22 cellular contexts compared by ENCODE assay signal in the genomic region with DNA sequence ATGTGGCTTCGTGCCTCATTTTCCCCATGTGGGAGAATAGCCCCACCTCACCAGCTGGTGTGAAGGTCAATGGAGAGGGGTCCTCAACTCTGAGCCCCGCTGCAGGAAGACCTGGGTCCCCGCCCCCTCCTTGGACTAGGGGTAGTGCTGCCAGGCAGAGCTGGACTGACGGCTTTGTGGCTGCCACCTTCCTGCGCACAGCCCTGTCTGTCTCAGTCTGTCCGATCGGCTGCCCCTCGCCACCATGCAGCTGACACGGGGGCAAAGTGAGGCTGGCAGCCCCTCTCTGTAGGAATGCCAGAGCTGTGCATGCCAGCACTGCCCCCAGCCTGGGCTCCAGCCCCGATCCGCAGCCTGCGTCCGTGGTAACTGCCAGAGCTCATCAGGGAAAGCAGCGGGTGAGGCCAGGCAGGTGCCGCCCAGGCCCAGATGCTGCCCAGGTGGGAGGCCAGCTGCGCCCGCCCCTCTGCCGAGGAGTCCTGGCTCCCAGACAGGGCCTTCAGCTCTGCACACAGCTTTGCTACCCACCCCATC. TPM values are rescaled to one million over a fixed set of nuclear protein-coding genes. Genes with fewer than 3 reads are reported as not detected.
DNase-seq lines count a peak whose midpoint lies in the region; FAIRE-seq and TF ChIP-seq lines count a peak whose summit lies in the region.
"Had no signal": no experiment of that assay in that cellular context is flagged by ENCODE, and none has a peak within 500 bp of the region (broad histone marks: within the 10 kb centered on the region; RNA-seq: fewer than 3 reads in every experiment).

No MANE protein-coding gene starts in this region.

- no peaks in the 10 kb centered on the region for H3K79me1 ChIP-seq in H1 (ENCODE audit: low read depth, low read length)

- H2BK12ac ChIP-seq in H1 (ENCODE audit: low read depth, low read length), result no peak overlapping the region

- no peak overlapping the region for H3K56ac ChIP-seq in H1 (replicated peaks; ENCODE audit: insufficient read length, low read depth, low read length)

- no peak for FAIRE-seq in H1 (lab: Jason Lieb, UNC)
- FAIRE-seq: A204.1, GM19239 had no signal

- H3K9me3 Mint-ChIP-seq in Caco-2 (ENCODE audit: unreplicated experiment), result no peaks in the 10 kb centered on the region

- H3K27ac ChIP-seq in H1 (ENCODE audit: low read depth, low read length), result no peak overlapping the region
- H3K27ac ChIP-seq: C4-2B, KMS-11, PC-9, RWPE1, SK-N-MC had no signal

- H3K23ac ChIP-seq in H1 (ENCODE audit: insufficient read length), result no peak overlapping the region

- H3K9ac ChIP-seq in H1 (replicated peaks in 1 of 4; ENCODE audit: extremely low read depth in 1 of 4, low read depth in 3 of 4, low read length in 3 of 4), result no peak overlapping the region
- H3K9ac ChIP-seq: KMS-11 had no signal

- H4K5ac ChIP-seq in H1 (ENCODE audit: insufficient read length, low read depth, low read length), result no peak overlapping the region

- WGBS in H1 (ENCODE audit: extremely low coverage in 1 of 2, insufficient coverage in 1 of 2, insufficient read length in 1 of 2, insufficient replicate concordance in 2 of 2, low coverage in 1 of 2, low lambda C conversion rate in 2 of 2, missing lambda C conversion rate in 1 of 2), 2 experiments, result 95% methylated on average over 16 of the region's 18 CpGs; no CpG with 5 or more reads in 1 of the 2 experiments

- no peaks in the 10 kb centered on the region for H3K79me2 ChIP-seq in H1 (ENCODE audit: control insufficient read depth in 1 of 2, insufficient read depth in 2 of 2, low read length in 2 of 2)

- H3K4me1 ChIP-seq in H1 (replicated peaks in 1 of 4; ENCODE audit: control insufficient read depth in 3 of 4, insufficient read depth in 4 of 4, low read length in 3 of 4), result peaks cover 0 to 11% (median 5%) of the 10 kb centered on the region in 4 experiments; a peak in 6 of 7 replicates
- H3K4me1 ChIP-seq in Caco-2, result no peaks in the 10 kb centered on the region

- no peak overlapping the region for H3K4me2 ChIP-seq in H1 (ENCODE audit: insufficient read depth in 1 of 2, low read depth in 2 of 2, low read length in 2 of 2)
- H3K4me2 ChIP-seq: KMS-11, PC-9 had no signal

- intact Hi-C loops in Caco-2 (cut with micrococcal nuclease; ENCODE audit: unreplicated experiment), result no loop called here

- no peak for TF ChIP-seq CTCF in H1 (IDR thresholded peaks at IDR 0.05; ENCODE audit: control extremely low read depth in 1 of 3, insufficient read depth in 1 of 3, low read depth in 1 of 3, low read length in 3 of 3)
- TF ChIP-seq CTCF in Caco-2 (IDR thresholded peaks at IDR 0.05; ENCODE audit: insufficient read depth in 1 of 2, low read depth in 1 of 2, low read length in 1 of 2, severe bottlenecking in 1 of 2, unreplicated experiment in 1 of 2), result no peak

- H2AFZ ChIP-seq in H1 (ENCODE audit: low read length), result no peak overlapping the region
- H2AFZ ChIP-seq: PC-9 had no signal

- no peak overlapping the region for H3K14ac ChIP-seq in H1 (ENCODE audit: insufficient read length)

- peak; percentile 42 for DNase-seq in NCI-H1694 treated with DMSO at 0.1 percent for 48 hours (lab: John Stamatoyannopoulos, UW)
- no peak for DNase-seq in NCI-H1694 (lab: John Stamatoyannopoulos, UW)
- peak; percentile 79 for DNase-seq in NCI-H2171 treated with DMSO at 0.1 percent for 48 hours (lab: John Stamatoyannopoulos, UW)
- no peak for DNase-seq in H1 (ENCODE audit: low read depth in 1 of 2, low spot score in 2 of 2)
- no peak for DNase-seq in activated effector memory CD4-positive, alpha-beta T cell treated with Interleukin-2 at 50 U/mL for 16 hours
- no peak for DNase-seq in Caco-2
- DNase-seq in NCI-H2196 (lab: John Stamatoyannopoulos, UW; ENCODE audit: unreplicated experiment), result no peak
- DNase-seq: CD8-positive, alpha-beta memory T cell; GDM1; GOT3; IMR-90; NCI-H187 treated with DMSO at 0.1 percent for 48 hours; NCI-H2107; PC-9; SHP77 treated with DMSO at 0.1 percent for 48 hours had no signal

- no peaks in the 10 kb centered on the region for H3K4me1 Mint-ChIP-seq in Caco-2 (ENCODE audit: low read depth, unreplicated experiment)
- H3K4me1 Mint-ChIP-seq: CD8-positive, alpha-beta memory T cell had no signal

- H2BK120ac ChIP-seq in H1 (replicated peaks; ENCODE audit: low read depth, low read length), result no peak overlapping the region

- TF ChIP-seq EP300 in H1 (IDR thresholded peaks at IDR 0.05; ENCODE audit: borderline replicate concordance in 1 of 2, low read depth in 2 of 2, low read length in 2 of 2), result no peak

- H3K27me3 ChIP-seq in H1 (replicated peaks in 1 of 4; ENCODE audit: control insufficient read depth in 3 of 4, extremely low read depth in 1 of 4, insufficient read depth in 3 of 4, low read length in 3 of 4), result peaks cover 2 to 58% (median 33%) of the 10 kb centered on the region in 4 experiments
- no peaks in the 10 kb centered on the region for H3K27me3 ChIP-seq in Caco-2 (replicated peaks; ENCODE audit: control insufficient read depth, insufficient read depth, low read length)

- TF ChIP-seq RAD21 in H1 (IDR thresholded peaks at IDR 0.05 in 1 of 2, conservative IDR thresholded peaks at IDR 0.05 in 1 of 2; ENCODE audit: low read depth in 2 of 2, low read length in 2 of 2), result no peak

- no peak overlapping the region for H3K27ac Mint-ChIP-seq in Caco-2 (ENCODE audit: unreplicated experiment)
- H3K27ac Mint-ChIP-seq: CD8-positive, alpha-beta memory T cell had no signal

- POLR2A ChIA-PET in H1 (lab: Charles Lee; ENCODE audit: partially characterized antibody), result interaction anchor here (1.1 to 1.8 kb wide), 5 partner anchors 9 to 29 kb away, joined by 3 to 12 read pairs (median 4); no protein-coding TSS in a partner anchor
- POLR2A ChIA-PET in Caco-2 (lab: Charles Lee), result no interaction called here

- no peak overlapping the region for H4K8ac ChIP-seq in H1 (ENCODE audit: extremely low read depth, insufficient read depth, low read length)

- H3K4me3 Mint-ChIP-seq in Caco-2 (ENCODE audit: unreplicated experiment), result no peak overlapping the region
- H3K4me3 Mint-ChIP-seq: CD8-positive, alpha-beta memory T cell had no signal

- H3K27me3 Mint-ChIP-seq in Caco-2 (ENCODE audit: insufficient read depth, unreplicated experiment), result no peaks in the 10 kb centered on the region

- peak overlapping the region; percentile 16; the same call in 1 of the 2 replicates for H2AK5ac ChIP-seq in H1 (ENCODE audit: low read depth, low read length)

- H3K4me3 ChIP-seq in H1 (ENCODE audit: extremely low read depth in 1 of 4, insufficient read depth in 2 of 4, low read depth in 3 of 4, low read length in 4 of 4) (no peak overlapping the region), Caco-2 (ENCODE audit: low read depth, low read length) (no peak overlapping the region)
- H3K4me3 ChIP-seq: PC-9, SK-N-MC had no signal

- no peak overlapping the region for H2BK20ac ChIP-seq in H1 (ENCODE audit: low read length)

- H3K36me3 ChIP-seq in H1 (ENCODE audit: control insufficient read depth in 2 of 4, insufficient read depth in 4 of 4, low read length in 3 of 4) (no peaks in the 10 kb centered on the region), Caco-2 (ENCODE audit: control insufficient read depth, insufficient read depth, low read length) (no peaks in the 10 kb centered on the region)

- no peak overlapping the region for H3K18ac ChIP-seq in H1 (ENCODE audit: extremely low read depth, low read length)

- no peak for TF ChIP-seq POLR2A in H1 (IDR thresholded peaks at IDR 0.05; ENCODE audit: control extremely low read depth in 1 of 2, low read depth in 2 of 2, low read length in 2 of 2)

- peaks cover 15% of the 10 kb centered on the region for H3K36me3 Mint-ChIP-seq in Caco-2 (ENCODE audit: insufficient read depth, unreplicated experiment)

- H3K23me2 ChIP-seq in H1 (ENCODE audit: low read depth, low read length), result peaks cover 1% of the 10 kb centered on the region; the same call in 1 of the 2 replicates

- CTCF ChIA-PET in H1 (lab: Charles Lee; ENCODE audit: partially characterized antibody) (interaction anchor here (0.6 to 8.2 kb wide), 16 partner anchors 8 to 141 kb away, joined by 3 to 74 read pairs (median 4); no protein-coding TSS in a partner anchor), Caco-2 (lab: Charles Lee) (no interaction called here)

- no peak overlapping the region for H3K4ac ChIP-seq in H1 (replicated peaks; ENCODE audit: insufficient read length, low read depth, low read length)

- no peak overlapping the region for H4K91ac ChIP-seq in H1 (replicated peaks; ENCODE audit: insufficient read length, low read length)

- H4K20me1 ChIP-seq in H1 (replicated peaks in 1 of 2; ENCODE audit: control insufficient read depth in 1 of 2, insufficient read depth in 2 of 2, low read length in 2 of 2), result peaks cover 3 to 4% of the 10 kb centered on the region in 2 experiments

- H2BK15ac ChIP-seq in H1 (ENCODE audit: low read length), result no peak overlapping the region

- BruUV-seq in Caco-2 (replicated peaks; lab: Mats Ljungman, UMichigan), result no TSS peak

- H3K9me3 ChIP-seq in H1 (ENCODE audit: insufficient read depth in 2 of 2, low read depth in 1 of 2, low read length in 1 of 2), result no peaks in the 10 kb centered on the region; a peak in 1 of 4 replicates
- no peaks in the 10 kb centered on the region for H3K9me3 ChIP-seq in Caco-2

- no peak overlapping the region; the same call in 1 of the 2 replicates for H2BK5ac ChIP-seq in H1 (ENCODE audit: low read depth, low read length)

RNA-seq across cellular contexts. Expression of a gene that starts 19.7 kb away (rescaled TPM):
- total RNA-seq in H1 (2021; fragmentation: NEBNext Ultra II Directional; extraction: Animal tissue kit (Norgen Biotek cat#: 25700)), result 0.28 and 0.42 TPM in 2 replicates
- 0.14 and 0.20 TPM in 2 replicates for polyA plus RNA-seq in H1 (2011; rRNA removed)
- polyA plus RNA-seq in H1 (2011; cell fraction: cytosol; rRNA removed), result 0.10 TPM
- 0.19 TPM for polyA plus RNA-seq in H1 (2011; cell fraction: nucleus; rRNA removed)
- 0.30 to 0.89 TPM (median 0.74 TPM) in 4 replicates for polyA plus RNA-seq in H1 (2012, experiment 1 of 2)
- polyA plus RNA-seq in H1 (2012, experiment 2 of 2), result 0.17 TPM
- polyA plus RNA-seq in H1 (2013, experiment 1 of 2), result 0.61 TPM
- polyA plus RNA-seq in H1 (2013, experiment 2 of 2), result 0.59 TPM
- 0.16 and 0.20 TPM in 2 replicates for polyA minus RNA-seq in H1 (2011; rRNA and poly(A)+ RNA removed)
- 0.29 TPM for polyA minus RNA-seq in H1 (2011; cell fraction: cytosol; rRNA and poly(A)+ RNA removed)
- not detected for polyA minus RNA-seq in H1 (2011; cell fraction: nucleus; rRNA and poly(A)+ RNA removed)
- total RNA-seq in Caco-2 (2022), result 0.14 and 0.39 TPM in 2 replicates
- total RNA-seq: CD8-positive, alpha-beta memory T cell; T-helper 2 cell treated with Interferon-gamma antibody and Interleukin-4, amounts not matched to agents 100 ng/mL and 5 ng/mL, for 36 hours had no signal
- polyA plus RNA-seq: CD8-positive, alpha-beta memory T cell had no signal

RNA-seq across cellular contexts. Expression of a gene that starts 29.8 kb away (rescaled TPM):
- total RNA-seq in H1 (2021; fragmentation: NEBNext Ultra II Directional; extraction: Animal tissue kit (Norgen Biotek cat#: 25700)), result 110 and 112 TPM in 2 replicates
- 274 and 348 TPM in 2 replicates for polyA plus RNA-seq in H1 (2011; rRNA removed)
- polyA plus RNA-seq in H1 (2011; cell fraction: cytosol; rRNA removed), result 214 TPM
- polyA plus RNA-seq in H1 (2011; cell fraction: nucleus; rRNA removed), result 408 TPM
- polyA plus RNA-seq in H1 (2012, experiment 1 of 2), result 116 to 162 TPM (median 150 TPM) in 4 replicates
- 177 TPM for polyA plus RNA-seq in H1 (2012, experiment 2 of 2)
- polyA plus RNA-seq in H1 (2013, experiment 1 of 2), result 88.3 TPM
- 81.7 TPM for polyA plus RNA-seq in H1 (2013, experiment 2 of 2)
- polyA minus RNA-seq in H1 (2011; rRNA and poly(A)+ RNA removed), result 105 and 113 TPM in 2 replicates
- polyA minus RNA-seq in H1 (2011; cell fraction: cytosol; rRNA and poly(A)+ RNA removed), result 71.3 TPM
- 57.0 TPM for polyA minus RNA-seq in H1 (2011; cell fraction: nucleus; rRNA and poly(A)+ RNA removed)
- total RNA-seq in Caco-2 (2022), result 140 and 152 TPM in 2 replicates

RNA-seq across cellular contexts. Expression of a gene that starts 41.6 kb away (rescaled TPM):
- 365 and 413 TPM in 2 replicates for total RNA-seq in H1 (2021; fragmentation: NEBNext Ultra II Directional; extraction: Animal tissue kit (Norgen Biotek cat#: 25700))
- 1,720 and 2,058 TPM in 2 replicates for polyA plus RNA-seq in H1 (2011; rRNA removed)
- polyA plus RNA-seq in H1 (2011; cell fraction: cytosol; rRNA removed), result 801 TPM
- 895 TPM for polyA plus RNA-seq in H1 (2011; cell fraction: nucleus; rRNA removed)
- polyA plus RNA-seq in H1 (2012, experiment 1 of 2), result 439 to 800 TPM (median 741 TPM) in 4 replicates
- polyA plus RNA-seq in H1 (2012, experiment 2 of 2), result 1,693 TPM
- polyA plus RNA-seq in H1 (2013, experiment 1 of 2), result 891 TPM
- polyA plus RNA-seq in H1 (2013, experiment 2 of 2), result 816 TPM
- polyA minus RNA-seq in H1 (2011; rRNA and poly(A)+ RNA removed), result 145 and 160 TPM in 2 replicates
- polyA minus RNA-seq in H1 (2011; cell fraction: cytosol; rRNA and poly(A)+ RNA removed), result 241 TPM
- 152 TPM for polyA minus RNA-seq in H1 (2011; cell fraction: nucleus; rRNA and poly(A)+ RNA removed)
- 376 and 448 TPM in 2 replicates for total RNA-seq in Caco-2 (2022)

Comparison
In these comparisons a context has a peak if more than half of its experiments do, and no peak if none do; other contexts are left out.
1. DNase-seq: peak in NCI-H1694 treated with DMSO at 0.1 percent for 48 hours (single experiment) and NCI-H2171 treated with DMSO at 0.1 percent for 48 hours (single experiment); none in NCI-H1694 (single experiment), H1 (0 of 2), activated effector memory CD4-positive, alpha-beta T cell treated with Interleukin-2 at 50 U/mL for 16 hours (single experiment), Caco-2 (0 of 2) and NCI-H2196 (single experiment).